ENCODE assay signal across 10 cellular contexts in genomic region chr3:48502728-48503168, GRCh38. TPM values are rescaled to one million over a fixed set of nuclear protein-coding genes. Genes with fewer than 3 reads are reported as not detected.
DNase-seq lines count a peak whose midpoint lies in the region; ATAC-seq, FAIRE-seq and TF ChIP-seq lines count a peak whose summit lies in the region.
"Had no signal": no experiment of that assay in that cellular context is flagged by ENCODE, and none has a peak within 500 bp of the region (broad histone marks: within the 10 kb centered on the region; RNA-seq: fewer than 3 reads in every experiment).

No MANE protein-coding gene starts in this region.

- peaks cover 0 to 2% of the 10 kb centered on the region in 2 experiments for H3K36me3 ChIP-seq in SK-N-SH (replicated peaks in 1 of 2; ENCODE audit: control insufficient read depth in 1 of 2, insufficient read depth in 2 of 2, low read length in 1 of 2)
- no peaks in the 10 kb centered on the region for H3K36me3 ChIP-seq in fibroblast of lung (ENCODE audit: control insufficient read depth, insufficient read depth, low read length)
- no peaks in the 10 kb centered on the region for H3K36me3 ChIP-seq in neutrophil
- no peaks in the 10 kb centered on the region for H3K36me3 ChIP-seq in small intestine (ENCODE audit: control insufficient read depth in 2 of 2, insufficient read depth in 2 of 2, low read length in 2 of 2)

- no peak for TF ChIP-seq RAD21 in SK-N-SH (IDR thresholded peaks at IDR 0.05; ENCODE audit: low read length)

- TF ChIP-seq CTCF in SK-N-SH (IDR thresholded peaks at IDR 0.05) = no peak
- no peak for TF ChIP-seq CTCF in fibroblast of lung (conservative IDR thresholded peaks at IDR 0.05 in 1 of 2, IDR thresholded peaks at IDR 0.05 in 1 of 2; ENCODE audit: low read depth in 1 of 2, low read length in 2 of 2)
- TF ChIP-seq CTCF in neutrophil (IDR thresholded peaks at IDR 0.05) = no peak

- no peak overlapping the region for H2AFZ ChIP-seq in SK-N-SH (ENCODE audit: low read depth)
- H2AFZ ChIP-seq in fibroblast of lung (ENCODE audit: low read length) = no peak overlapping the region

- H3K79me2 ChIP-seq in SK-N-SH (ENCODE audit: insufficient read depth) (0 out of 2 replicates have a peak, but pooled peaks cover 3% of the 10 kb centered on the region), fibroblast of lung (ENCODE audit: control insufficient read depth, insufficient read depth, low read length) (no peaks in the 10 kb centered on the region)

- POLR2A ChIA-PET in SK-N-SH (lab: Yijun Ruan, JAX) = interaction anchor here (2.4 kb wide), 1 partner anchor 33 kb away, joined by 6 read pairs; no protein-coding TSS in a partner anchor

- peaks cover 6% of the 10 kb centered on the region for H3F3A ChIP-seq in SK-N-SH (replicated peaks; ENCODE audit: insufficient read depth)

- no peaks in the 10 kb centered on the region for H4K20me1 ChIP-seq in SK-N-SH (ENCODE audit: insufficient read depth)
- H4K20me1 ChIP-seq in fibroblast of lung (ENCODE audit: control insufficient read depth, extremely low read depth, insufficient read depth, low read length) = no peaks in the 10 kb centered on the region

- no peaks in the 10 kb centered on the region for H3K9me2 ChIP-seq in SK-N-SH

- H3K9ac ChIP-seq in SK-N-SH = no peak overlapping the region
- no peak overlapping the region for H3K9ac ChIP-seq in fibroblast of lung (ENCODE audit: insufficient read depth, low read length)

- H3K4me2 ChIP-seq in SK-N-SH = peak overlapping the region; percentile 100
- peak overlapping the region; percentile 97 for H3K4me2 ChIP-seq in fibroblast of lung (ENCODE audit: extremely low read depth, insufficient read depth, low read length)

- 80% methylated on average over 2 of the region's 6 CpGs for WGBS in SK-N-SH (ENCODE audit: low lambda C conversion rate)
- 55 to 78% (median 72%) methylated on average over 6 of the region's 6 CpGs for WGBS in small intestine, 3 donors

- H3K4me3 ChIP-seq in SK-N-SH (ENCODE audit: low read depth in 2 of 2, low read length in 1 of 2) (peak overlapping the region; percentile 59 to 78; a peak in 2 of 4 replicates), fibroblast of lung (replicated peaks in 1 of 4; ENCODE audit: control extremely low read depth in 1 of 4, insufficient read depth in 1 of 4, low read depth in 3 of 4, low read length in 4 of 4) (peak overlapping the region in 3 of 4 experiments; percentile 66 to 76 (median 75)), neutrophil (ENCODE audit: low read depth in 1 of 2, low read length in 1 of 2) (peak overlapping the region; percentile 84 to 88), small intestine (ENCODE audit: low read depth in 1 of 2, low read length in 2 of 2) (no peak overlapping the region)

- ATAC-seq in left colon = no peak

- peak; percentile 30 for DNase-seq in AG20443 (ENCODE audit: low spot score)
- peak; percentile 82 for DNase-seq in SK-N-SH
- no peak for DNase-seq in fibroblast of lung (ENCODE audit: low read depth in 2 of 2)
- DNase-seq in small intestine = no peak
- DNase-seq in left colon = no peak
- DNase-seq in NCI-H524 treated with DMSO at 0.1 percent for 48 hours (lab: John Stamatoyannopoulos, UW) = no peak
- DNase-seq in stimulated activated CD4-positive, alpha-beta T cell treated with anti-CD3 and anti-CD28 coated beads, Interleukin-4, amount 100 ng/mL, for 24 hours = no peak
- DNase-seq: amniotic stem cell; stimulated activated CD4-positive, alpha-beta T cell treated with anti-CD3 and anti-CD28 coated beads, Interleukin-4, amount 100 ng/mL, for 1 hour had no signal

- peaks cover 14 to 42% of the 10 kb centered on the region in 2 experiments; a peak in 2 of 4 replicates for H3K4me1 ChIP-seq in SK-N-SH (ENCODE audit: control insufficient read depth in 1 of 2, insufficient read depth in 2 of 2, low read depth in 1 of 2, low read length in 1 of 2)
- peaks cover 12% of the 10 kb centered on the region for H3K4me1 ChIP-seq in fibroblast of lung (ENCODE audit: control insufficient read depth, extremely low read depth, insufficient read depth, low read length)
- peaks cover 26 to 28% of the 10 kb centered on the region in 2 experiments for H3K4me1 ChIP-seq in neutrophil (ENCODE audit: control insufficient read depth in 1 of 2, insufficient read depth in 1 of 2, low read depth in 1 of 2, low read length in 1 of 2)
- H3K4me1 ChIP-seq in small intestine (ENCODE audit: control insufficient read depth in 2 of 2, insufficient read depth in 1 of 2, low read depth in 1 of 2, low read length in 1 of 2) = peaks cover 3 to 6% of the 10 kb centered on the region in 2 donors

- peak overlapping the region in 1 of 2 experiments; percentile 81; a peak in 2 of 4 replicates for H3K27ac ChIP-seq in SK-N-SH (ENCODE audit: low read depth in 2 of 2, low read length in 1 of 2)
- H3K27ac ChIP-seq in fibroblast of lung (ENCODE audit: insufficient read depth, low read length) = no peak overlapping the region
- peak overlapping the region; percentile 78 for H3K27ac ChIP-seq in neutrophil
- peak overlapping the region in 1 of 2 donors; percentile 87 for H3K27ac ChIP-seq in small intestine (ENCODE audit: low read depth in 1 of 2, low read length in 1 of 2)

- intact Hi-C loops in left colon (cut with DNase I, micrococcal nuclease) = no loop called here

- no peaks in the 10 kb centered on the region for H3K27me3 ChIP-seq in SK-N-SH (ENCODE audit: insufficient read depth)
- H3K27me3 ChIP-seq in fibroblast of lung (ENCODE audit: control insufficient read depth, insufficient read depth, low read length) = no peaks in the 10 kb centered on the region
- H3K27me3 ChIP-seq in neutrophil = peaks cover 48% of the 10 kb centered on the region
- H3K27me3 ChIP-seq in small intestine (ENCODE audit: control insufficient read depth in 2 of 2, insufficient read depth in 2 of 2, low read length in 2 of 2) = no peaks in the 10 kb centered on the region

- CTCF ChIA-PET in SK-N-SH (lab: Yijun Ruan, JAX) = interaction anchor here (1.2 to 3.3 kb wide), 3 partner anchors 30 to 67 kb away, joined by 3 to 14 read pairs (median 6); a partner anchor contains a TSS

- no peak for FAIRE-seq in small intestine (lab: Jason Lieb, UNC)

- H3K9me3 ChIP-seq in SK-N-SH (no peaks in the 10 kb centered on the region), fibroblast of lung (ENCODE audit: control insufficient read depth, insufficient read depth, low read depth, low read length) (no peaks in the 10 kb centered on the region), neutrophil (no peaks in the 10 kb centered on the region), small intestine (ENCODE audit: control insufficient read depth, low read depth) (no peaks in the 10 kb centered on the region)

- peak in 1 of 2 experiments; percentile 69; a peak in 1 of 4 replicates for TF ChIP-seq EP300 in SK-N-SH (IDR thresholded peaks at IDR 0.05; ENCODE audit: borderline replicate concordance in 1 of 2, low read depth in 1 of 2, low read length in 1 of 2)

TF ChIP-seq in SK-N-SH, 30 proteins besides CTCF, POLR2A, EP300 and RAD21:
- 0 out of 2 replicates have a peak, but pooled peaks have one; percentile 12 for TF ChIP-seq GATA2 (CRISPR knock-in tag; IDR thresholded peaks at IDR 0.05)
- no peak for TF ChIP-seq CHD2 (IDR thresholded peaks at IDR 0.05; ENCODE audit: low read length, partially characterized antibody)
- no peak for TF ChIP-seq SMC3 (IDR thresholded peaks at IDR 0.05; ENCODE audit: low read depth, low read length)
- no peak for TF ChIP-seq NRF1 (IDR thresholded peaks at IDR 0.05; ENCODE audit: low read depth, low read length)
- TF ChIP-seq, protein P1, sequence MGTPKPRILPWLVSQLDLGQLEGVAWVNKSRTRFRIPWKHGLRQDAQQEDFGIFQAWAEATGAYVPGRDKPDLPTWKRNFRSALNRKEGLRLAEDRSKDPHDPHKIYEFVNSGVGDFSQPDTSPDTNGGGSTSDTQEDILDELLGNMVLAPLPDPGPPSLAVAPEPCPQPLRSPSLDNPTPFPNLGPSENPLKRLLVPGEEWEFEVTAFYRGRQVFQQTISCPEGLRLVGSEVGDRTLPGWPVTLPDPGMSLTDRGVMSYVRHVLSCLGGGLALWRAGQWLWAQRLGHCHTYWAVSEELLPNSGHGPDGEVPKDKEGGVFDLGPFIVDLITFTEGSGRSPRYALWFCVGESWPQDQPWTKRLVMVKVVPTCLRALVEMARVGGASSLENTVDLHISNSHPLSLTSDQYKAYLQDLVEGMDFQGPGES (IDR thresholded peaks at IDR 0.05; ENCODE audit: low read depth, low read length) = no peak
- no peak for TF ChIP-seq ELF1 (IDR thresholded peaks at IDR 0.05)
- TF ChIP-seq TAF1 (IDR thresholded peaks at IDR 0.05; ENCODE audit: borderline replicate concordance, low read depth, low read length) = no peak
- TF ChIP-seq RCOR1 (IDR thresholded peaks at IDR 0.05; ENCODE audit: low read length) = peak; percentile 36; the same call in 1 of the 2 replicates
- peak; percentile 92 for TF ChIP-seq MXI1 (IDR thresholded peaks at IDR 0.05; ENCODE audit: low read depth, low read length)

RNA-seq across cellular contexts. Expression of gene SHISA5, which starts 1.2 kb away (rescaled TPM):
- polyA plus RNA-seq in SK-N-SH (2012; rRNA removed) (141 and 194 TPM in 2 replicates), fibroblast of lung (139 and 172 TPM in 2 replicates), small intestine (100 to 1,000 TPM in 1 of 3 donors, 10 to 100 TPM in 2; 68.2 to 135 (median 77.8) TPM)
- polyA plus RNA-seq in SK-N-SH (2012; cell fraction: cytosol; rRNA removed) = 121 and 166 TPM in 2 replicates
- 102 and 112 TPM in 2 replicates for polyA plus RNA-seq in SK-N-SH (2012; cell fraction: nucleus; rRNA removed)
- total RNA-seq in fibroblast of lung (92.7 and 136 TPM in 2 replicates), left colon (100 to 1,000 TPM; 103 to 116 TPM)
- polyA plus RNA-seq in fibroblast of lung (2012) = 222 and 271 TPM in 2 replicates
- polyA minus RNA-seq in fibroblast of lung (ENCODE audit: low replicate concordance) = 473 and 503 TPM in 2 replicates

RNA-seq across cellular contexts. Expression of gene PFKFB4, which starts 53.9 kb away (rescaled TPM):
- polyA plus RNA-seq in SK-N-SH (2012; rRNA removed) (5.7 and 6.7 TPM in 2 replicates), fibroblast of lung (4.9 and 9.3 TPM in 2 replicates), small intestine (10 to 100 TPM; 11.3 to 44.5 (median 17.0) TPM)
- 3.2 and 4.1 TPM in 2 replicates for polyA plus RNA-seq in SK-N-SH (2012; cell fraction: cytosol; rRNA removed)
- 14.3 and 15.3 TPM in 2 replicates for polyA plus RNA-seq in SK-N-SH (2012; cell fraction: nucleus; rRNA removed)
- total RNA-seq in fibroblast of lung (6.7 and 12.2 TPM in 2 replicates), left colon (1 to 10 TPM; 6.0 to 10.0 TPM)
- 4.8 and 7.8 TPM in 2 replicates for polyA plus RNA-seq in fibroblast of lung (2012)
- 11.7 and 16.5 TPM in 2 replicates for polyA minus RNA-seq in fibroblast of lung (ENCODE audit: low replicate concordance)

RNA-seq across cellular contexts. Expression of gene ATRIP, which starts 56.2 kb away (rescaled TPM):
- polyA plus RNA-seq in SK-N-SH (2012; rRNA removed) (5.6 and 6.5 TPM in 2 replicates), fibroblast of lung (5.0 and 7.0 TPM in 2 replicates), small intestine (1 to 10 TPM; 1.1 to 4.8 (median 1.6) TPM)
- polyA plus RNA-seq in SK-N-SH (2012; cell fraction: cytosol; rRNA removed) = 4.0 and 4.3 TPM in 2 replicates
- 12.5 and 14.9 TPM in 2 replicates for polyA plus RNA-seq in SK-N-SH (2012; cell fraction: nucleus; rRNA removed)
- total RNA-seq in fibroblast of lung (3.0 and 3.6 TPM in 2 replicates), left colon (1 to 10 TPM; 3.8 to 4.4 TPM)
- polyA plus RNA-seq in fibroblast of lung (2012) = 3.9 and 8.3 TPM in 2 replicates
- polyA minus RNA-seq in fibroblast of lung (ENCODE audit: low replicate concordance) = 10.2 and 28.6 TPM in 2 replicates

Comparison
In these comparisons a context has a peak if more than half of its experiments do, and no peak if none do; other contexts are left out.
1. DNase-seq: peak in AG20443 (single experiment) and SK-N-SH (single experiment); none in fibroblast of lung (0 of 2), small intestine (single experiment), left colon (0 of 2), NCI-H524 treated with DMSO at 0.1 percent for 48 hours (single experiment) and stimulated activated CD4-positive, alpha-beta T cell treated with anti-CD3 and anti-CD28 coated beads, Interleukin-4, amount 100 ng/mL, for 24 hours (single experiment).
2. H3K4me3 ChIP-seq: peak in SK-N-SH (2 of 2), fibroblast of lung (3 of 4) and neutrophil (2 of 2); none in small intestine (0 of 2).